8 cellular contexts compared by ENCODE assay signal in the genomic region with DNA sequence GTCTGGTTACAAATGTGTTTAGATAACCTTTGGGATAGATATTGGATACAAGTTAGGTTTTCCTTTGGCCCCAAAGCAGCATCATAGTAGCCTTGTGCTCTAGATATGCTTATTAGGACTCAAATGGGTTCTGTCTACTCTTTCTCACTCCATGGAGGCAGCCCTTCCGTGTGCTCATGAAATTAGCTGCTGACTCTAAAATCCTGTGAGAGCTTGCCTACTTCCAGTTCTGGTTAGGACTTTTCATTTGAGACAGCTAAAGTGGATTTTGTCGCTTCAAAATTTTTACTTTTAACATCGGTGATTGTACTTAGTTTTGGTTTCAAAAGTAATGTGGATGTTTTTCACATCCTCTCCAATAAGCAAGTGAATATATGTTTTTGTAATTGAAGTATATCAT. TPM values are rescaled to one million over a fixed set of nuclear protein-coding genes. Genes with fewer than 3 reads are reported as not detected.
DNase-seq lines count a peak whose midpoint lies in the region; TF ChIP-seq lines count a peak whose summit lies in the region.

No MANE protein-coding gene starts in this region.

- CTCF ChIA-PET in CD8-positive, alpha-beta memory T cell (lab: Charles Lee), result interaction anchor here (0.7 to 1.3 kb wide), 6 partner anchors 9 to 132 kb away, joined by 3 to 6 read pairs (median 3); no protein-coding TSS in a partner anchor

- no peak overlapping the region for H3K4ac ChIP-seq in neuronal stem cell (ENCODE audit: low read length)

- no peak overlapping the region for H4K91ac ChIP-seq in neuronal stem cell (ENCODE audit: low read depth, low read length, poor library complexity)

- H2BK120ac ChIP-seq in neuronal stem cell (ENCODE audit: low read depth, low read length), result no peak overlapping the region

- H3K14ac ChIP-seq in neuronal stem cell (ENCODE audit: low read length), result no peak overlapping the region

- peak overlapping the region; percentile 95 to 99 (median 98) for H3K27ac Mint-ChIP-seq in CD8-positive, alpha-beta memory T cell

- no peak overlapping the region for H2BK15ac ChIP-seq in neuronal stem cell (ENCODE audit: low read length)

- H3K9me3 Mint-ChIP-seq in CD8-positive, alpha-beta memory T cell, result no peaks in the 10 kb centered on the region

- H3K23ac ChIP-seq in neuronal stem cell (ENCODE audit: low read depth, low read length, poor library complexity), result no peak overlapping the region

- peak overlapping the region; percentile 89 to 99 (median 97) for H3K4me3 Mint-ChIP-seq in CD8-positive, alpha-beta memory T cell

- no peaks in the 10 kb centered on the region for H3K9me3 ChIP-seq in CD8-positive, alpha-beta memory T cell (ENCODE audit: low read length)
- no peaks in the 10 kb centered on the region for H3K9me3 ChIP-seq in neuronal stem cell (replicated peaks in 1 of 2; ENCODE audit: control insufficient read depth in 2 of 2, insufficient read depth in 1 of 2, low read depth in 1 of 2, low read length in 2 of 2)

- POLR2A ChIA-PET in CD8-positive, alpha-beta memory T cell (lab: Charles Lee), result interaction anchor here (0.5 to 4.4 kb wide), 4 partner anchors 11 to 910 kb away, joined by 3 to 50 read pairs (median 4); partner anchors contain the start of gene ANAPC13

- H3K27me3 ChIP-seq in CD8-positive, alpha-beta memory T cell (ENCODE audit: insufficient read depth, low read length, poor library complexity, severe bottlenecking), result no peaks in the 10 kb centered on the region
- no peaks in the 10 kb centered on the region for H3K27me3 ChIP-seq in neuronal stem cell (ENCODE audit: control insufficient read depth in 3 of 3, insufficient read depth in 3 of 3, low read depth in 1 of 3, low read length in 3 of 3)

- peaks cover 56% of the 10 kb centered on the region for H3K4me1 ChIP-seq in CD8-positive, alpha-beta memory T cell (ENCODE audit: insufficient read depth, low read length)
- peaks cover 4 to 13% of the 10 kb centered on the region in 2 donors for H3K4me1 ChIP-seq in neuronal stem cell (ENCODE audit: control insufficient read depth in 2 of 2, insufficient read depth in 1 of 2, low read depth in 1 of 2, low read length in 2 of 2)

- peak overlapping the region; percentile 85 for H3K4me3 ChIP-seq in CD8-positive, alpha-beta memory T cell (ENCODE audit: low read length)
- peak overlapping the region; percentile 81 for H3K4me3 ChIP-seq in epithelial cell of esophagus (ENCODE audit: low read length)
- peak overlapping the region; percentile 62 to 98 for H3K4me3 ChIP-seq in neuronal stem cell (ENCODE audit: low read length in 2 of 2)

- no peak for DNase-seq in CD8-positive, alpha-beta memory T cell
- DNase-seq in RKO (ENCODE audit: low spot score), result peak; percentile 48
- no peak for DNase-seq in epithelial cell of esophagus (ENCODE audit: low read depth)
- DNase-seq in neuronal stem cell (ENCODE audit: low spot score), result no peak
- no peak for DNase-seq in stimulated activated CD4-positive, alpha-beta T cell treated with anti-CD3 and anti-CD28 coated beads, Interleukin-12 subunit alpha, Interleukin-12 subunit beta, amount 100 ng/mL, for 4 hours
- DNase-seq in NCI-H1105 (lab: John Stamatoyannopoulos, UW), result no peak
- no peak for DNase-seq in NCI-H1417 treated with DMSO at 0.1 percent for 48 hours (lab: John Stamatoyannopoulos, UW)
- DNase-seq in GM03348 (ENCODE audit: low spot score), result no peak

- H2BK12ac ChIP-seq in neuronal stem cell (ENCODE audit: low read length), result no peak overlapping the region

- H3K4me2 ChIP-seq in neuronal stem cell (ENCODE audit: insufficient read depth, low read length, poor library complexity, severe bottlenecking), result peak overlapping the region; percentile 72

- H3K36me3 ChIP-seq in CD8-positive, alpha-beta memory T cell (ENCODE audit: insufficient read depth, low read length), result peaks cover 31% of the 10 kb centered on the region
- H3K36me3 ChIP-seq in neuronal stem cell (replicated peaks in 1 of 2; ENCODE audit: control insufficient read depth in 2 of 2, insufficient read depth in 2 of 2, low read length in 2 of 2), result peaks cover 13 to 48% of the 10 kb centered on the region in 2 donors

- no peak overlapping the region for H2AK5ac ChIP-seq in neuronal stem cell (ENCODE audit: low read depth, low read length)

- no peak overlapping the region for H3K9ac ChIP-seq in neuronal stem cell (ENCODE audit: low read depth, low read length, poor library complexity)

- peak overlapping the region; percentile 95 for H3K27ac ChIP-seq in CD8-positive, alpha-beta memory T cell (ENCODE audit: low read depth, low read length)
- H3K27ac ChIP-seq in neuronal stem cell (replicated peaks; ENCODE audit: low read length), result no peak overlapping the region

- no peak overlapping the region for H2BK5ac ChIP-seq in neuronal stem cell (ENCODE audit: low read length)

- no peak overlapping the region for H3K18ac ChIP-seq in neuronal stem cell (ENCODE audit: low read length)

- WGBS in neuronal stem cell (ENCODE audit: extremely low coverage in 2 of 2, insufficient read length in 2 of 2, insufficient replicate concordance in 1 of 2), 2 donors, result no CpG with 5 or more reads among the region's 3 CpGs

- H4K8ac ChIP-seq in neuronal stem cell (ENCODE audit: low read depth, low read length), result no peak overlapping the region

- H3K79me1 ChIP-seq in neuronal stem cell (ENCODE audit: low read depth, low read length), result peaks cover 1% of the 10 kb centered on the region

- no peak overlapping the region for H2AFZ ChIP-seq in neuronal stem cell (ENCODE audit: low read length)

- peaks cover 0 to 3% of the 10 kb centered on the region in 2 donors for H3K27me3 Mint-ChIP-seq in CD8-positive, alpha-beta memory T cell

- no peak for TF ChIP-seq CTCF in epithelial cell of esophagus (IDR thresholded peaks at IDR 0.05; ENCODE audit: insufficient read depth, low read depth, low read length, missing control alignments)

- peaks cover 8 to 56% (median 10%) of the 10 kb centered on the region in 3 donors for H3K36me3 Mint-ChIP-seq in CD8-positive, alpha-beta memory T cell

- H3K4me1 Mint-ChIP-seq in CD8-positive, alpha-beta memory T cell, result peaks cover 69 to 73% (median 73%) of the 10 kb centered on the region in 3 donors

RNA-seq across cellular contexts. Expression of gene CDV3, which starts 1.6 kb away (rescaled TPM):
- total RNA-seq in CD8-positive, alpha-beta memory T cell, result 100 to 1,000 TPM; 298 to 322 TPM
- polyA plus RNA-seq in CD8-positive, alpha-beta memory T cell, result 71.5 TPM
- 150 TPM for polyA plus RNA-seq in neuronal stem cell (2013, experiment 1 of 2)
- 147 TPM for polyA plus RNA-seq in neuronal stem cell (2013, experiment 2 of 2)
